ENCODE assay signal across 8 cellular contexts in the genomic region with DNA sequence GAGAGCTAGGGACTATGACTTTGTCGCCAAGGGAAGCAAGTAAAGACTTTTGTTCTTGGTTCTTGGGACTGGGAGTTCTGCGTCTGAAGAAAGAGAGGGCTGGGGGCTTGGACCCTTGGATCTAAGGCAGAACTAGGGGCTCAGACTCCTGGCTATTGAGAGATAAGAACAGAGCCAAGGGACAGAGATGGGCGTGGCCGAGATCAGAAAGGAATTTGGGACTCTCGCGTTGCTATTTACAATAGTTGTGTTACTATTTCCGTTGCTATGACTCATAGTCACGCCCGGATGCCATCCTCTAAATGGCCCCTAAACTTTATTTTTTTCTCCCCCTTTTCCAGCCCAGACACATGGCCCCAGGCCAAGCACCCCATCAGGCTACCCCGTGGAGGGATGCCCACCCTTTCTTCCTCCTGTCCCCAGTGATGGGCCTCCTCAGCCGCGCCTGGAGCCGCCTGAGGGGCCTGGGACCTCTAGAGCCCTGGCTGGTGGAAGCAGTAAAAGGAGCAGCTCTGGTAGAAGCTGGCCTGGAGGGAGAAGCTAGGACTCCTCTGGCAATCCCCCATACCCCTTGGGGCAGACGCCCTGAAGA. TPM values are rescaled to one million over a fixed set of nuclear protein-coding genes. Genes with fewer than 3 reads are reported as not detected.
DNase-seq lines count a peak whose midpoint lies in the region; ATAC-seq and TF ChIP-seq lines count a peak whose summit lies in the region.

No MANE protein-coding gene starts in this region.

- H3K4me3 Mint-ChIP-seq in CD4-positive, CD25-positive, alpha-beta regulatory T cell = peak overlapping the region; percentile 98 to 100 (median 99)

- no peak for TF ChIP-seq CTCF in liver (IDR thresholded peaks at IDR 0.05; ENCODE audit: low read depth, low read length, missing input control)

- peak overlapping the region; percentile 100 for H3K4me3 ChIP-seq in CD4-positive, CD25-positive, alpha-beta regulatory T cell (ENCODE audit: low read depth, low read length)
- H3K4me3 ChIP-seq in liver (ENCODE audit: low read depth in 1 of 3, low read length in 3 of 3) = peak overlapping the region; percentile 74 to 94 (median 79)

- no peaks in the 10 kb centered on the region for H3K9me3 ChIP-seq in CD4-positive, CD25-positive, alpha-beta regulatory T cell (ENCODE audit: control insufficient read depth in 2 of 2, low read length in 2 of 2)
- H3K9me3 ChIP-seq in liver (ENCODE audit: control insufficient read depth in 4 of 4, low read length in 3 of 4) = no peaks in the 10 kb centered on the region

- H3K36me3 Mint-ChIP-seq in CD4-positive, CD25-positive, alpha-beta regulatory T cell = peaks cover 26% of the 10 kb centered on the region

- peaks cover 28% of the 10 kb centered on the region for H3K27me3 Mint-ChIP-seq in CD4-positive, CD25-positive, alpha-beta regulatory T cell

- peak overlapping the region; percentile 100 for H3K27ac ChIP-seq in CD4-positive, CD25-positive, alpha-beta regulatory T cell (ENCODE audit: insufficient read depth, low read length, poor library complexity, severe bottlenecking)
- H3K27ac ChIP-seq in liver (ENCODE audit: low read depth in 1 of 2, low read length in 2 of 2) = peak overlapping the region; percentile 99 to 100

- 19% methylated on average over 14 of the region's 14 CpGs for WGBS in liver

- no peak for TF ChIP-seq RAD21 in liver (IDR thresholded peaks at IDR 0.05)

- peak; percentile 74 to 89 (median 85) for DNase-seq in CD4-positive, CD25-positive, alpha-beta regulatory T cell
- DNase-seq in NCI-H526 (lab: John Stamatoyannopoulos, UW) = peak; percentile 60 to 65
- peak; percentile 66 to 72 for DNase-seq in activated CD4-positive, alpha-beta T cell treated with anti-CD3 and anti-CD28 coated beads, Interleukin-2, amount 50 U/mL, for 4 hours
- DNase-seq in dermis microvascular lymphatic vessel endothelial cell (ENCODE audit: low read depth in 2 of 2) = peak; percentile 94 to 97
- peak; percentile 58 to 75 for DNase-seq in stimulated activated CD4-positive, alpha-beta T cell treated with anti-CD3 and anti-CD28 coated beads, Interleukin-4, amount 100 ng/mL, for 4 hours

- H3K4me1 ChIP-seq in CD4-positive, CD25-positive, alpha-beta regulatory T cell (ENCODE audit: control insufficient read depth, insufficient read depth, low read length, poor library complexity, severe bottlenecking) = peaks cover 42% of the 10 kb centered on the region
- H3K4me1 ChIP-seq in liver (ENCODE audit: control insufficient read depth in 4 of 4, insufficient read depth in 4 of 4, low read length in 3 of 4) = peaks cover 6 to 30% (median 22%) of the 10 kb centered on the region in 4 donors

- peak; percentile 38 to 43 for ATAC-seq in CD4-positive, CD25-positive, alpha-beta regulatory T cell (ENCODE audit: low read depth in 2 of 2)
- ATAC-seq in HG02642 (IDR thresholded peaks at IDR 0.05; ENCODE audit: poor library complexity, unreplicated experiment) (peak; percentile 8), GM21576 (IDR thresholded peaks at IDR 0.05; ENCODE audit: unreplicated experiment) (no peak)

- peak overlapping the region; percentile 89 to 98 for H3K9ac ChIP-seq in liver (ENCODE audit: low read depth in 1 of 2, low read length in 2 of 2)

- peaks cover 26% of the 10 kb centered on the region for H3K36me3 ChIP-seq in CD4-positive, CD25-positive, alpha-beta regulatory T cell (ENCODE audit: control insufficient read depth, insufficient read depth, low read length)
- peaks cover 0 to 14% (median 10%) of the 10 kb centered on the region in 4 donors for H3K36me3 ChIP-seq in liver (ENCODE audit: control insufficient read depth in 4 of 4, insufficient read depth in 3 of 4, low read depth in 1 of 4, low read length in 3 of 4)

- peaks cover 6 to 51% (median 37%) of the 10 kb centered on the region in 4 donors for H3K4me1 Mint-ChIP-seq in CD4-positive, CD25-positive, alpha-beta regulatory T cell

- H3K9me3 Mint-ChIP-seq in CD4-positive, CD25-positive, alpha-beta regulatory T cell = peaks cover 0 to 2% (median 0%) of the 10 kb centered on the region in 7 donors

- peak overlapping the region; percentile 99 to 100 (median 100) for H3K27ac Mint-ChIP-seq in CD4-positive, CD25-positive, alpha-beta regulatory T cell

- H3K27me3 ChIP-seq in CD4-positive, CD25-positive, alpha-beta regulatory T cell (ENCODE audit: control insufficient read depth, insufficient read depth, low read length) = no peaks in the 10 kb centered on the region
- H3K27me3 ChIP-seq in liver (ENCODE audit: control insufficient read depth in 4 of 4, insufficient read depth in 4 of 4, low read length in 3 of 4) = no peaks in the 10 kb centered on the region

TF ChIP-seq in liver, 16 proteins besides CTCF, POLR2A, EP300 and RAD21 (continues in another document):
- no peak for TF ChIP-seq HNF4G (IDR thresholded peaks at IDR 0.05)
- TF ChIP-seq, protein P1, sequence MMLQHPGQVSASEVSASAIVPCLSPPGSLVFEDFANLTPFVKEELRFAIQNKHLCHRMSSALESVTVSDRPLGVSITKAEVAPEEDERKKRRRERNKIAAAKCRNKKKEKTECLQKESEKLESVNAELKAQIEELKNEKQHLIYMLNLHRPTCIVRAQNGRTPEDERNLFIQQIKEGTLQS (IDR thresholded peaks at IDR 0.05) = peak; percentile 61
- TF ChIP-seq, protein P2, sequence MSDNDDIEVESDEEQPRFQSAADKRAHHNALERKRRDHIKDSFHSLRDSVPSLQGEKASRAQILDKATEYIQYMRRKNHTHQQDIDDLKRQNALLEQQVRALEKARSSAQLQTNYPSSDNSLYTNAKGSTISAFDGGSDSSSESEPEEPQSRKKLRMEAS (IDR thresholded peaks at IDR 0.05) = no peak
- TF ChIP-seq RXRA (IDR thresholded peaks at IDR 0.05) = peak in 1 of 2 donors; percentile 19
- peak in 1 of 2 donors; percentile 42 for TF ChIP-seq GABPA (IDR thresholded peaks at IDR 0.05 in 1 of 2, conservative IDR thresholded peaks at IDR 0.05 in 1 of 2)
- TF ChIP-seq, protein P3, sequence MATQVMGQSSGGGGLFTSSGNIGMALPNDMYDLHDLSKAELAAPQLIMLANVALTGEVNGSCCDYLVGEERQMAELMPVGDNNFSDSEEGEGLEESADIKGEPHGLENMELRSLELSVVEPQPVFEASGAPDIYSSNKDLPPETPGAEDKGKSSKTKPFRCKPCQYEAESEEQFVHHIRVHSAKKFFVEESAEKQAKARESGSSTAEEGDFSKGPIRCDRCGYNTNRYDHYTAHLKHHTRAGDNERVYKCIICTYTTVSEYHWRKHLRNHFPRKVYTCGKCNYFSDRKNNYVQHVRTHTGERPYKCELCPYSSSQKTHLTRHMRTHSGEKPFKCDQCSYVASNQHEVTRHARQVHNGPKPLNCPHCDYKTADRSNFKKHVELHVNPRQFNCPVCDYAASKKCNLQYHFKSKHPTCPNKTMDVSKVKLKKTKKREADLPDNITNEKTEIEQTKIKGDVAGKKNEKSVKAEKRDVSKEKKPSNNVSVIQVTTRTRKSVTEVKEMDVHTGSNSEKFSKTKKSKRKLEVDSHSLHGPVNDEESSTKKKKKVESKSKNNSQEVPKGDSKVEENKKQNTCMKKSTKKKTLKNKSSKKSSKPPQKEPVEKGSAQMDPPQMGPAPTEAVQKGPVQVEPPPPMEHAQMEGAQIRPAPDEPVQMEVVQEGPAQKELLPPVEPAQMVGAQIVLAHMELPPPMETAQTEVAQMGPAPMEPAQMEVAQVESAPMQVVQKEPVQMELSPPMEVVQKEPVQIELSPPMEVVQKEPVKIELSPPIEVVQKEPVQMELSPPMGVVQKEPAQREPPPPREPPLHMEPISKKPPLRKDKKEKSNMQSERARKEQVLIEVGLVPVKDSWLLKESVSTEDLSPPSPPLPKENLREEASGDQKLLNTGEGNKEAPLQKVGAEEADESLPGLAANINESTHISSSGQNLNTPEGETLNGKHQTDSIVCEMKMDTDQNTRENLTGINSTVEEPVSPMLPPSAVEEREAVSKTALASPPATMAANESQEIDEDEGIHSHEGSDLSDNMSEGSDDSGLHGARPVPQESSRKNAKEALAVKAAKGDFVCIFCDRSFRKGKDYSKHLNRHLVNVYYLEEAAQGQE (IDR thresholded peaks at IDR 0.05) = peak; percentile 8
- no peak for TF ChIP-seq SP1 (IDR thresholded peaks at IDR 0.05)
- TF ChIP-seq JUND (IDR thresholded peaks at IDR 0.05) = peak; percentile 82 to 88
- TF ChIP-seq FOXA1 (IDR thresholded peaks at IDR 0.05) = peak; percentile 49
- no peak for TF ChIP-seq YY1 (IDR thresholded peaks at IDR 0.05)
- no peak for TF ChIP-seq NR2F2 (IDR thresholded peaks at IDR 0.05)
- no peak for TF ChIP-seq EGR1 (IDR thresholded peaks at IDR 0.05; ENCODE audit: low read depth in 2 of 2)

RNA-seq across cellular contexts. Expression of a gene that starts 0.8 kb away (rescaled TPM):
- total RNA-seq in CD4-positive, CD25-positive, alpha-beta regulatory T cell = 840 TPM
- 10 to 100 TPM; 39.1 to 65.6 (median 52.4) TPM for polyA plus RNA-seq in CD4-positive, CD25-positive, alpha-beta regulatory T cell
- 21.6 and 36.4 TPM in 2 replicates for total RNA-seq in dermis microvascular lymphatic vessel endothelial cell
- 10 to 100 TPM; 13.2 to 52.5 TPM for total RNA-seq in liver
- polyA plus RNA-seq in liver = 1 to 10 TPM; 5.6 to 9.3 TPM

RNA-seq across cellular contexts. Expression of a gene that starts 4.6 kb away (rescaled TPM):
- total RNA-seq in CD4-positive, CD25-positive, alpha-beta regulatory T cell = 2.8 TPM
- 1 to 10 TPM in 3 of 4 donors, under 1 TPM in 1; 0.84 to 4.6 (median 1.7) TPM for polyA plus RNA-seq in CD4-positive, CD25-positive, alpha-beta regulatory T cell
- total RNA-seq in dermis microvascular lymphatic vessel endothelial cell (2.7 and 6.8 TPM in 2 replicates), liver (1 to 10 TPM; 4.4 to 7.3 TPM)
- 10 to 100 TPM in 1 of 2 donors, 1 to 10 TPM in 1; 5.3 to 17.2 TPM for polyA plus RNA-seq in liver

RNA-seq across cellular contexts. Expression of a gene that starts 25.6 kb away (rescaled TPM):
- not detected for total RNA-seq in CD4-positive, CD25-positive, alpha-beta regulatory T cell
- not detected for polyA plus RNA-seq in CD4-positive, CD25-positive, alpha-beta regulatory T cell
- under 0.01 and 0.13 TPM in 2 replicates for total RNA-seq in dermis microvascular lymphatic vessel endothelial cell
- under 1 TPM in 1 of 2 donors, not detected in 1; 0.05 TPM for total RNA-seq in liver
- polyA plus RNA-seq in liver = under 1 TPM; 0.03 to 0.19 TPM

RNA-seq across cellular contexts. Expression of a gene that starts 27.1 kb away (rescaled TPM):
- 133 TPM for total RNA-seq in CD4-positive, CD25-positive, alpha-beta regulatory T cell
- polyA plus RNA-seq in CD4-positive, CD25-positive, alpha-beta regulatory T cell = 10 to 100 TPM; 72.8 to 99.3 (median 86.4) TPM
- total RNA-seq in dermis microvascular lymphatic vessel endothelial cell (89.7 and 166 TPM in 2 replicates), liver (100 to 1,000 TPM; 196 to 280 TPM)
- polyA plus RNA-seq in liver = 100 to 1,000 TPM; 186 to 775 TPM

RNA-seq across cellular contexts. Expression of a gene that starts 36.7 kb away (rescaled TPM):
- 0.49 TPM for total RNA-seq in CD4-positive, CD25-positive, alpha-beta regulatory T cell
- 1 to 10 TPM in 1 of 4 donors, under 1 TPM in 3; 0.29 to 2.0 (median 0.61) TPM for polyA plus RNA-seq in CD4-positive, CD25-positive, alpha-beta regulatory T cell
- total RNA-seq in dermis microvascular lymphatic vessel endothelial cell (2.8 and 4.2 TPM in 2 replicates), liver (10 to 100 TPM in 1 of 2 donors, 1 to 10 TPM in 1; 3.7 to 11.2 TPM)
- 10 to 100 TPM in 1 of 2 donors, 1 to 10 TPM in 1; 4.9 to 12.6 TPM for polyA plus RNA-seq in liver

Comparison
In these comparisons a context has a peak if more than half of its experiments do, and no peak if none do; other contexts are left out.
1. RNA of a gene that starts 0.8 kb away (total RNA-seq): 840 TPM in CD4-positive, CD25-positive, alpha-beta regulatory T cell (single experiment); 13.2 to 52.5 TPM in liver and 21.6 to 36.4 TPM in dermis microvascular lymphatic vessel endothelial cell; every median in the first group is over 10 times any median in the second.
2. Peak in every context shown above with its lines, with median percentiles within 50 percentile points of each other: DNase-seq.